Comparison of ENCODE assay signal across 1 cellular context in the genomic region with DNA sequence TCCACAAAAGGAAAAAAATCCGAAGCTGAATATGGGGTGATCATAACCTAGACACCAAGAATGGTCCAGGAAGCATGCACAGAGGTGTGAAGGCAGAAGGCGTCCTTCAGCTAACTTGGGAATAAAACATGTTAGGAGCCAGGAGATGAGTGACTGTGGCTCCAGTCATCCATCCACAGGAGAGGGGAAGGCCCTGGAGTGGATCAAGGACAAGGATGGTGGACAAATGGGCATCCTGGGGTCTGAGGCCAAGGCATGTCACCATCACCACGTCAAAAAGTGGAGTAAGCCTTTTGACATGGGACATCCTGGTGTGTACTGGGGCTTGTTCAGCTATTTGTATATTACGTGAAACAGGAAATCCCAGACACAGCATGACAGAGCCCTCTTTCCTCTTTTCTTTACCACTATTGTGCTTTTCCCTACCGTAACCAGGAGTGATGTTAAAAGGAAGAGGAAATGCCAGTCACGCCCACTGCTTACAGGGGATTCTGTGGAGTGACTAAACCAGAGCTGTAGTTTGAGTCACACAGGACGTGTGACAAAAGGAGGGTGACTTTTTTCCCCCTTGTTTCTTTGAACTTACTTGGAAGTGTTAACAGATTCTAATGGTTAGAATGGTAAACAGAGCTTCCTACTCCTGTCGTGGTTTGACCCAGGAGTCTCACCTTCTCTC.
TF ChIP-seq lines count a peak whose summit lies in the region.

No MANE protein-coding gene starts in this region.

TF ChIP-seq in HepG2, 621 proteins besides CTCF, POLR2A, EP300 and RAD21 (continued from another document and continues in another):
- TF ChIP-seq ZNF143 (CRISPR knock-in tag; IDR thresholded peaks at IDR 0.05) = no peak
- no peak for TF ChIP-seq ZNF839 (CRISPR knock-in tag; IDR thresholded peaks at IDR 0.05; ENCODE audit: borderline replicate concordance)
- no peak for TF ChIP-seq ZEB1 (IDR thresholded peaks at IDR 0.05; ENCODE audit: insufficient replicate concordance, low read depth)
- no peak for TF ChIP-seq TERF1 (CRISPR knock-in tag; IDR thresholded peaks at IDR 0.05)
- no peak for TF ChIP-seq ZNF382 (CRISPR knock-in tag; IDR thresholded peaks at IDR 0.05; ENCODE audit: borderline replicate concordance)
- no peak for TF ChIP-seq ZNF460 (CRISPR knock-in tag; IDR thresholded peaks at IDR 0.05; ENCODE audit: borderline replicate concordance)
- no peak for TF ChIP-seq NFRKB (IDR thresholded peaks at IDR 0.05)
- no peak for TF ChIP-seq SIN3B (IDR thresholded peaks at IDR 0.05; ENCODE audit: low read length)
- no peak for TF ChIP-seq NFKB2 (CRISPR knock-in tag; IDR thresholded peaks at IDR 0.05; ENCODE audit: borderline replicate concordance)
- TF ChIP-seq NR2F6 (IDR thresholded peaks at IDR 0.05) = peak; percentile 19; the same call in 1 of the 2 replicates
- TF ChIP-seq NR2F6 (CRISPR knock-in tag; IDR thresholded peaks at IDR 0.05) = peak; percentile 15; the same call in 1 of the 2 replicates
- peak; percentile 26; the same call in 1 of the 2 replicates for TF ChIP-seq KLF11 (CRISPR knock-in tag; IDR thresholded peaks at IDR 0.05)
- TF ChIP-seq, protein P1, sequence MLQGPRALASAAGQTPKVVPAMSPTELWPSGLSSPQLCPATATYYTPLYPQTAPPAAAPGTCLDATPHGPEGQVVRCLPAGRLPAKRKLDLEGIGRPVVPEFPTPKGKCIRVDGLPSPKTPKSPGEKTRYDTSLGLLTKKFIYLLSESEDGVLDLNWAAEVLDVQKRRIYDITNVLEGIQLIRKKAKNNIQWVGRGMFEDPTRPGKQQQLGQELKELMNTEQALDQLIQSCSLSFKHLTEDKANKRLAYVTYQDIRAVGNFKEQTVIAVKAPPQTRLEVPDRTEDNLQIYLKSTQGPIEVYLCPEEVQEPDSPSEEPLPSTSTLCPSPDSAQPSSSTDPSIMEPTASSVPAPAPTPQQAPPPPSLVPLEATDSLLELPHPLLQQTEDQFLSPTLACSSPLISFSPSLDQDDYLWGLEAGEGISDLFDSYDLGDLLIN (CRISPR knock-in tag; IDR thresholded peaks at IDR 0.05; ENCODE audit: borderline replicate concordance) = no peak
- no peak for TF ChIP-seq CSRNP2 (CRISPR knock-in tag; conservative IDR thresholded peaks at IDR 0.05; ENCODE audit: low read depth)
- no peak for TF ChIP-seq ZMAT3 (CRISPR knock-in tag; conservative IDR thresholded peaks at IDR 0.05)
- TF ChIP-seq SRSF9 (IDR thresholded peaks at IDR 0.05; ENCODE audit: borderline replicate concordance, insufficient read depth, low read depth, low read length, poor library complexity, severe bottlenecking) = no peak
- no peak for TF ChIP-seq ATF1 (CRISPR knock-in tag; IDR thresholded peaks at IDR 0.05)
- TF ChIP-seq HNRNPL (IDR thresholded peaks at IDR 0.05; ENCODE audit: low read depth, low read length) = no peak
- TF ChIP-seq ZNF777 (CRISPR knock-in tag; IDR thresholded peaks at IDR 0.05) = no peak
- no peak for TF ChIP-seq ZNF441 (CRISPR knock-in tag; IDR thresholded peaks at IDR 0.05; ENCODE audit: borderline replicate concordance)
- no peak for TF ChIP-seq ZNF256 (CRISPR knock-in tag; conservative IDR thresholded peaks at IDR 0.05)
- TF ChIP-seq, protein P2, sequence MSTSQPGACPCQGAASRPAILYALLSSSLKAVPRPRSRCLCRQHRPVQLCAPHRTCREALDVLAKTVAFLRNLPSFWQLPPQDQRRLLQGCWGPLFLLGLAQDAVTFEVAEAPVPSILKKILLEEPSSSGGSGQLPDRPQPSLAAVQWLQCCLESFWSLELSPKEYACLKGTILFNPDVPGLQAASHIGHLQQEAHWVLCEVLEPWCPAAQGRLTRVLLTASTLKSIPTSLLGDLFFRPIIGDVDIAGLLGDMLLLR (CRISPR knock-in tag; IDR thresholded peaks at IDR 0.05) = no peak
- TF ChIP-seq MED1 (CRISPR knock-in tag; IDR thresholded peaks at IDR 0.05) = peak; percentile 84
- TF ChIP-seq, protein P3, sequence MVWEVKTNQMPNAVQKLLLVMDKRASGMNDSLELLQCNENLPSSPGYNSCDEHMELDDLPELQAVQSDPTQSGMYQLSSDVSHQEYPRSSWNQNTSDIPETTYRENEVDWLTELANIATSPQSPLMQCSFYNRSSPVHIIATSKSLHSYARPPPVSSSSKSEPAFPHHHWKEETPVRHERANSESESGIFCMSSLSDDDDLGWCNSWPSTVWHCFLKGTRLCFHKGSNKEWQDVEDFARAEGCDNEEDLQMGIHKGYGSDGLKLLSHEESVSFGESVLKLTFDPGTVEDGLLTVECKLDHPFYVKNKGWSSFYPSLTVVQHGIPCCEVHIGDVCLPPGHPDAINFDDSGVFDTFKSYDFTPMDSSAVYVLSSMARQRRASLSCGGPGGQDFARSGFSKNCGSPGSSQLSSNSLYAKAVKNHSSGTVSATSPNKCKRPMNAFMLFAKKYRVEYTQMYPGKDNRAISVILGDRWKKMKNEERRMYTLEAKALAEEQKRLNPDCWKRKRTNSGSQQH (CRISPR knock-in tag; IDR thresholded peaks at IDR 0.05; ENCODE audit: low read depth) = no peak
- TF ChIP-seq ZNF414 (CRISPR knock-in tag; IDR thresholded peaks at IDR 0.05) = no peak
- TF ChIP-seq, protein P4, sequence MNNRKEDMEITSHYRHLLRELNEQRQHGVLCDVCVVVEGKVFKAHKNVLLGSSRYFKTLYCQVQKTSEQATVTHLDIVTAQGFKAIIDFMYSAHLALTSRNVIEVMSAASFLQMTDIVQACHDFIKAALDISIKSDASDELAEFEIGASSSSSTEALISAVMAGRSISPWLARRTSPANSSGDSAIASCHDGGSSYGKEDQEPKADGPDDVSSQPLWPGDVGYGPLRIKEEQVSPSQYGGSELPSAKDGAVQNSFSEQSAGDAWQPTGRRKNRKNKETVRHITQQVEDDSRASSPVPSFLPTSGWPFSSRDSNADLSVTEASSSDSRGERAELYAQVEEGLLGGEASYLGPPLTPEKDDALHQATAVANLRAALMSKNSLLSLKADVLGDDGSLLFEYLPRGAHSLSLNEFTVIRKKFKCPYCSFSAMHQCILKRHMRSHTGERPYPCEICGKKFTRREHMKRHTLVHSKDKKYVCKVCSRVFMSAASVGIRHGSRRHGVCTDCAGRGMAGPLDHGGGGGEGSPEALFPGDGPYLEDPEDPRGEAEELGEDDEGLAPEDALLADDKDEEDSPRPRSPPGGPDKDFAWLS (CRISPR knock-in tag; IDR thresholded peaks at IDR 0.05; ENCODE audit: borderline replicate concordance) = no peak
- no peak for TF ChIP-seq NR3C1 (CRISPR knock-in tag; IDR thresholded peaks at IDR 0.05)
- TF ChIP-seq SMARCC2 (IDR thresholded peaks at IDR 0.05) = no peak
- TF ChIP-seq FOSL2 (CRISPR knock-in tag; IDR thresholded peaks at IDR 0.05) = peak; percentile 86
- no peak for TF ChIP-seq POLR2AphosphoS2 (IDR thresholded peaks at IDR 0.05; ENCODE audit: low read depth, low read length)
- no peak for TF ChIP-seq ZNF501 (CRISPR knock-in tag; IDR thresholded peaks at IDR 0.05)
- TF ChIP-seq ADNP (CRISPR knock-in tag; IDR thresholded peaks at IDR 0.05) = no peak
- TF ChIP-seq ZNF30 (CRISPR knock-in tag; IDR thresholded peaks at IDR 0.05) = no peak
- no peak for TF ChIP-seq DPF2 (CRISPR knock-in tag; IDR thresholded peaks at IDR 0.05; ENCODE audit: borderline replicate concordance, low read depth)
- TF ChIP-seq ZNF484 (CRISPR knock-in tag; IDR thresholded peaks at IDR 0.05; ENCODE audit: borderline replicate concordance, low read depth) = no peak
- TF ChIP-seq JUND (CRISPR knock-in tag; IDR thresholded peaks at IDR 0.05) = no peak
- no peak for TF ChIP-seq MXD3 (CRISPR knock-in tag; IDR thresholded peaks at IDR 0.05)
- TF ChIP-seq ZNF280B (CRISPR knock-in tag; IDR thresholded peaks at IDR 0.05; ENCODE audit: borderline replicate concordance) = no peak
- TF ChIP-seq RELA (CRISPR knock-in tag; IDR thresholded peaks at IDR 0.05) = no peak
- TF ChIP-seq TRAFD1 (CRISPR knock-in tag; IDR thresholded peaks at IDR 0.05; ENCODE audit: borderline replicate concordance) = no peak
- TF ChIP-seq ZNF577 (CRISPR knock-in tag; IDR thresholded peaks at IDR 0.05; ENCODE audit: borderline replicate concordance, low read depth) = no peak
- TF ChIP-seq, protein P5, sequence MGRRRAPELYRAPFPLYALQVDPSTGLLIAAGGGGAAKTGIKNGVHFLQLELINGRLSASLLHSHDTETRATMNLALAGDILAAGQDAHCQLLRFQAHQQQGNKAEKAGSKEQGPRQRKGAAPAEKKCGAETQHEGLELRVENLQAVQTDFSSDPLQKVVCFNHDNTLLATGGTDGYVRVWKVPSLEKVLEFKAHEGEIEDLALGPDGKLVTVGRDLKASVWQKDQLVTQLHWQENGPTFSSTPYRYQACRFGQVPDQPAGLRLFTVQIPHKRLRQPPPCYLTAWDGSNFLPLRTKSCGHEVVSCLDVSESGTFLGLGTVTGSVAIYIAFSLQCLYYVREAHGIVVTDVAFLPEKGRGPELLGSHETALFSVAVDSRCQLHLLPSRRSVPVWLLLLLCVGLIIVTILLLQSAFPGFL (CRISPR knock-in tag; IDR thresholded peaks at IDR 0.05) = no peak
- no peak for TF ChIP-seq GABPA (IDR thresholded peaks at IDR 0.05; ENCODE audit: low read depth, low read length)
- peak; percentile 39; the same call in 1 of the 2 replicates for TF ChIP-seq GABPA (CRISPR knock-in tag; IDR thresholded peaks at IDR 0.05; ENCODE audit: low read depth)
- TF ChIP-seq RFX5 (IDR thresholded peaks at IDR 0.05; ENCODE audit: low read depth, low read length) = no peak
- TF ChIP-seq SMYD3 (CRISPR knock-in tag; IDR thresholded peaks at IDR 0.05) = no peak
- no peak for TF ChIP-seq LBX2 (CRISPR knock-in tag; IDR thresholded peaks at IDR 0.05; ENCODE audit: borderline replicate concordance)
- TF ChIP-seq, protein P6, sequence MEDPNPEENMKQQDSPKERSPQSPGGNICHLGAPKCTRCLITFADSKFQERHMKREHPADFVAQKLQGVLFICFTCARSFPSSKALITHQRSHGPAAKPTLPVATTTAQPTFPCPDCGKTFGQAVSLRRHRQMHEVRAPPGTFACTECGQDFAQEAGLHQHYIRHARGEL (CRISPR knock-in tag; IDR thresholded peaks at IDR 0.05) = no peak
- no peak; the same call in 1 of the 2 replicates for TF ChIP-seq ZFX (CRISPR knock-in tag; IDR thresholded peaks at IDR 0.05; ENCODE audit: low read depth)
- TF ChIP-seq ZNF367 (CRISPR knock-in tag; IDR thresholded peaks at IDR 0.05; ENCODE audit: borderline replicate concordance) = no peak
